Comparison of ENCODE assay signal across 1 cellular context in genomic region chr16:3029499-3030127, GRCh38.
TF ChIP-seq lines count a peak whose summit lies in the region.

No MANE protein-coding gene starts in this region.

TF ChIP-seq in GM12878, 131 proteins besides CTCF, POLR2A, EP300 and RAD21:
- TF ChIP-seq, protein P1, sequence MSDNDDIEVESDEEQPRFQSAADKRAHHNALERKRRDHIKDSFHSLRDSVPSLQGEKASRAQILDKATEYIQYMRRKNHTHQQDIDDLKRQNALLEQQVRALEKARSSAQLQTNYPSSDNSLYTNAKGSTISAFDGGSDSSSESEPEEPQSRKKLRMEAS (IDR thresholded peaks at IDR 0.05; ENCODE audit: low read depth, low read length), result peak; percentile 30; the same call in 1 of the 2 replicates
- TF ChIP-seq KDM1A (IDR thresholded peaks at IDR 0.05; ENCODE audit: borderline replicate concordance) (no peak), LARP7 (IDR thresholded peaks at IDR 0.05) (no peak), SUZ12 (IDR thresholded peaks at IDR 0.05; ENCODE audit: unreplicated experiment) (peak; percentile 73), CBX5 (IDR thresholded peaks at IDR 0.05; ENCODE audit: low read depth) (no peak)
